In the genomic region with DNA sequence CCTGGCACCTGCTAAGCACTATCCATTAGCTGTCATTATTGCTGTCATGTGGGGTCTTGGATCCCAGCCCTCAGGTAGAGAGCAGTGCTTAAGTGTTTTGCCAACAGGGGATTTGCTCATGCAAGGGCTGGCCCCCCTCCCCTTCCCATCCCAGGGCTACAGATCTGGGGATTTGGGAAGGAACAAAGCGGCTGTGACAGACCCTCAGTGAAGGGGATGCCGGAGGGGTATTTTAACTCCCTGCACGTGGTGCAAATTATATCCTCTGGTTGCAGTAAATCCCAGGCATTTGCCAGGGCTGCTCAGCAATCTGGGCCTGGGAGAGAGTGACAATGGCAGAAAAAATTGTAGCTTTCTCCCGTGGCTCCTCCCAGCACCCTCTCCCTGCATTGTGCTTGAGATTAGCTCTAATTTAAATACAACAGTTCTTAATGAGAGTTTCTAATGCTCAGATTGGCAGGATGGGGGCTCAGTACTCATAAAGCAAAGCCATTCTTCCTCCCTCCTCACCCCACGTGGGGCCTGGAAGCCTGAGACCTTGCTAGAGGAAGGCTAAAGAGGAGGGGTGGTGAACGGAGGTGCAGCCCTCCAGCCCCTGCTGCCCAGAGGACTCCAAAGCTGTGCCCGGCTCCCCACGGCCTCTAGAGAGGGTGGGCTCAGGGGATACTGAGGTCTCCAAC, we compare ENCODE assay signal across 30 cellular contexts.
DNase-seq lines count a peak whose midpoint lies in the region; ATAC-seq and TF ChIP-seq lines count a peak whose summit lies in the region.
"Had no signal": no experiment of that assay in that cellular context is flagged by ENCODE, and none has a peak within 500 bp of the region (broad histone marks: within the 10 kb centered on the region; RNA-seq: fewer than 3 reads in every experiment).

No MANE protein-coding gene starts in this region.

- H4K91ac ChIP-seq in mesenchymal stem cell (ENCODE audit: low read length), result no peak overlapping the region

- peaks cover 50% of the 10 kb centered on the region for H3K4me1 Mint-ChIP-seq in endodermal cell
- peaks cover 7% of the 10 kb centered on the region for H3K4me1 Mint-ChIP-seq in activated T-cell treated with anti-CD3 and anti-CD28 coated beads, Interleukin-2, amount 50 U/mL, for 24 hours (ENCODE audit: low read depth)
- no peaks in the 10 kb centered on the region for H3K4me1 Mint-ChIP-seq in activated naive CD8-positive, alpha-beta T cell treated with anti-CD3 and anti-CD28 coated beads, Interleukin-2, amount 50 U/mL, for 24 hours
- H3K4me1 Mint-ChIP-seq in activated naive CD4-positive, alpha-beta T cell treated with anti-CD3 and anti-CD28 coated beads, Interleukin-2, amount 10 ng/mL, durations not matched to agents 7 days and 5 days, result peaks cover 15% of the 10 kb centered on the region

- H3K23ac ChIP-seq in mesenchymal stem cell (ENCODE audit: low read length in 2 of 2), result no peak overlapping the region

- H3K27ac ChIP-seq in endodermal cell (ENCODE audit: low read depth, low read length) (no peak overlapping the region), mesenchymal stem cell (ENCODE audit: low read length, poor library complexity, severe bottlenecking) (no peak overlapping the region)
- H3K27ac ChIP-seq: A549, heart left ventricle, sigmoid colon, suprapubic skin had no signal

- H3K27ac Mint-ChIP-seq in endodermal cell, result no peak overlapping the region
- H3K27ac Mint-ChIP-seq in activated T-cell treated with anti-CD3 and anti-CD28 coated beads, Interleukin-2, amount 50 U/mL, for 24 hours, result no peak overlapping the region
- H3K27ac Mint-ChIP-seq in activated naive CD8-positive, alpha-beta T cell treated with anti-CD3 and anti-CD28 coated beads, Interleukin-2, amount 50 U/mL, for 24 hours, result no peak overlapping the region
- no peak overlapping the region for H3K27ac Mint-ChIP-seq in activated naive CD4-positive, alpha-beta T cell treated with anti-CD3 and anti-CD28 coated beads, Interleukin-2, amount 10 ng/mL, durations not matched to agents 7 days and 5 days
- H3K27ac Mint-ChIP-seq: activated CD4-positive, alpha-beta memory T cell treated with anti-CD3 and anti-CD28 coated beads for 36 hours; activated naive CD4-positive, alpha-beta T cell treated with anti-CD3 and anti-CD28 coated beads for 36 hours; mesothelial cell of epicardium; T-helper 17 cell had no signal

- DNase-seq in DMS79 treated with DMSO at 0.1 percent for 48 hours (lab: John Stamatoyannopoulos, UW) (peak; percentile 77), NCI-H2029 (lab: John Stamatoyannopoulos, UW) (peak; percentile 46), NCI-H82 treated with DMSO at 0.1 percent for 48 hours (lab: John Stamatoyannopoulos, UW; ENCODE audit: unreplicated experiment) (peak; percentile 71), endodermal cell (peak; percentile 72), mesenchymal stem cell (no peak)
- no peak for DNase-seq in activated T-cell treated with anti-CD3 and anti-CD28 coated beads, Interleukin-2, amount 50 U/mL, for 24 hours
- DNase-seq in activated naive CD8-positive, alpha-beta T cell treated with anti-CD3 and anti-CD28 coated beads, Interleukin-2, amount 50 U/mL, for 24 hours, result no peak
- no peak for DNase-seq in activated naive CD4-positive, alpha-beta T cell treated with anti-CD3 and anti-CD28 coated beads, Interleukin-2, amount 10 ng/mL, durations not matched to agents 7 days and 5 days
- DNase-seq: activated CD4-positive, alpha-beta memory T cell treated with anti-CD3 and anti-CD28 coated beads for 36 hours; activated CD4-positive, alpha-beta T cell treated with anti-CD3 and anti-CD28 coated beads for 1 hour; activated naive CD4-positive, alpha-beta T cell treated with anti-CD3 and anti-CD28 coated beads for 36 hours; amniotic stem cell; Calu3; CD4-positive, CD25-positive, alpha-beta regulatory T cell; foreskin melanocyte; heart left ventricle; kidney; left ventricle myocardium superior; NCI-H2171; NCI-H510A treated with DMSO at 0.1 percent for 48 hours; occipital lobe; Right ventricle myocardium superior; sigmoid colon; stimulated activated CD4-positive, alpha-beta T cell treated with anti-CD3 and anti-CD28 coated beads, Interleukin-4, amount 100 ng/mL, for 4 hours; T-helper 17 cell had no signal

- no peak for TF ChIP-seq CTCF in endodermal cell (conservative IDR thresholded peaks at IDR 0.05)

- H3K4me3 Mint-ChIP-seq in endodermal cell, result no peak overlapping the region
- no peak overlapping the region for H3K4me3 Mint-ChIP-seq in activated T-cell treated with anti-CD3 and anti-CD28 coated beads, Interleukin-2, amount 50 U/mL, for 24 hours
- H3K4me3 Mint-ChIP-seq in activated naive CD8-positive, alpha-beta T cell treated with anti-CD3 and anti-CD28 coated beads, Interleukin-2, amount 50 U/mL, for 24 hours, result no peak overlapping the region
- H3K4me3 Mint-ChIP-seq in activated naive CD4-positive, alpha-beta T cell treated with anti-CD3 and anti-CD28 coated beads, Interleukin-2, amount 10 ng/mL, durations not matched to agents 7 days and 5 days, result no peak overlapping the region
- H3K4me3 Mint-ChIP-seq: activated CD4-positive, alpha-beta memory T cell treated with anti-CD3 and anti-CD28 coated beads for 36 hours; activated naive CD4-positive, alpha-beta T cell treated with anti-CD3 and anti-CD28 coated beads for 36 hours; CD4-positive, CD25-positive, alpha-beta regulatory T cell; mesothelial cell of epicardium; T-helper 17 cell had no signal

- H2AK5ac ChIP-seq in mesenchymal stem cell (ENCODE audit: low read length, severe bottlenecking), result no peak overlapping the region

- H3K9me3 ChIP-seq in endodermal cell (ENCODE audit: control insufficient read depth, low read length) (no peaks in the 10 kb centered on the region), mesenchymal stem cell (ENCODE audit: control insufficient read depth, low read length) (no peaks in the 10 kb centered on the region)
- H3K9me3 ChIP-seq: A549, heart left ventricle, sigmoid colon, suprapubic skin had no signal

- no peak overlapping the region for H3K18ac ChIP-seq in mesenchymal stem cell (ENCODE audit: low read depth in 1 of 2, low read length in 2 of 2)

- CTCF ChIA-PET in activated naive CD4-positive, alpha-beta T cell treated with anti-CD3 and anti-CD28 coated beads, Interleukin-2, amount 10 ng/mL, durations not matched to agents 7 days and 5 days (lab: Charles Lee), result interaction anchor here (1.5 to 1.6 kb wide), 2 partner anchors 19 to 53 kb away, joined by 5 to 9 read pairs; no protein-coding TSS in a partner anchor

- ATAC-seq in activated naive CD8-positive, alpha-beta T cell treated with anti-CD3 and anti-CD28 coated beads, Interleukin-2, amount 50 U/mL, for 24 hours, result no peak
- ATAC-seq: A549, heart left ventricle, left ventricle myocardium superior, Panc1, SK-N-SH treated with all-trans-retinoic acid at 6 μM for 48 hours, T-helper 17 cell had no signal

- peaks cover 39% of the 10 kb centered on the region for H3K4me1 ChIP-seq in endodermal cell (ENCODE audit: control insufficient read depth, insufficient read depth, low read length)
- H3K4me1 ChIP-seq in mesenchymal stem cell (ENCODE audit: control insufficient read depth, insufficient read depth, low read depth, low read length), result peaks cover 4% of the 10 kb centered on the region
- H3K4me1 ChIP-seq: A549 had no signal

- no peaks in the 10 kb centered on the region for H3K9me3 Mint-ChIP-seq in endodermal cell
- H3K9me3 Mint-ChIP-seq in activated T-cell treated with anti-CD3 and anti-CD28 coated beads, Interleukin-2, amount 50 U/mL, for 24 hours, result no peaks in the 10 kb centered on the region
- no peaks in the 10 kb centered on the region for H3K9me3 Mint-ChIP-seq in activated naive CD8-positive, alpha-beta T cell treated with anti-CD3 and anti-CD28 coated beads, Interleukin-2, amount 50 U/mL, for 24 hours
- H3K9me3 Mint-ChIP-seq in activated naive CD4-positive, alpha-beta T cell treated with anti-CD3 and anti-CD28 coated beads, Interleukin-2, amount 10 ng/mL, durations not matched to agents 7 days and 5 days, result no peaks in the 10 kb centered on the region
- H3K9me3 Mint-ChIP-seq: activated CD4-positive, alpha-beta memory T cell treated with anti-CD3 and anti-CD28 coated beads for 36 hours; activated naive CD4-positive, alpha-beta T cell treated with anti-CD3 and anti-CD28 coated beads for 36 hours; mesothelial cell of epicardium had no signal

- no peak overlapping the region for H2BK12ac ChIP-seq in mesenchymal stem cell (ENCODE audit: low read length in 2 of 2)

- H3K4me3 ChIP-seq in endodermal cell (ENCODE audit: low read length) (no peak overlapping the region), mesenchymal stem cell (ENCODE audit: insufficient read depth in 1 of 2, low read depth in 1 of 2, low read length in 2 of 2) (no peak overlapping the region)
- H3K4me3 ChIP-seq: A549, heart left ventricle, sigmoid colon, suprapubic skin had no signal

- no peak overlapping the region for H3K14ac ChIP-seq in mesenchymal stem cell (ENCODE audit: low read length in 2 of 2)

- WGBS in endodermal cell (ENCODE audit: insufficient coverage in 1 of 2, insufficient read length in 1 of 2), 2 experiments, result 52 to 55% methylated on average over 2 to 8 of the region's 8 CpGs
- 91% methylated on average over 6 of the region's 8 CpGs for WGBS in mesenchymal stem cell

- H3K27me3 ChIP-seq in endodermal cell (ENCODE audit: control insufficient read depth, insufficient read depth, low read length, poor library complexity, severe bottlenecking) (no peaks in the 10 kb centered on the region), mesenchymal stem cell (ENCODE audit: control insufficient read depth in 1 of 2, insufficient read depth in 1 of 2, low read length in 2 of 2) (no peaks in the 10 kb centered on the region)
- H3K27me3 ChIP-seq: heart left ventricle, sigmoid colon, suprapubic skin had no signal

- no peak overlapping the region for H2BK15ac ChIP-seq in mesenchymal stem cell (ENCODE audit: low read depth, poor library complexity, severe bottlenecking)

- H3K79me1 ChIP-seq in mesenchymal stem cell (replicated peaks; ENCODE audit: low read length, poor library complexity, severe bottlenecking), result no peaks in the 10 kb centered on the region

- H2BK120ac ChIP-seq in mesenchymal stem cell (ENCODE audit: low read depth, low read length), result no peak overlapping the region

- no peak overlapping the region for H2AFZ ChIP-seq in mesenchymal stem cell (ENCODE audit: low read depth, low read length)

- peaks cover 81% of the 10 kb centered on the region for H3K36me3 Mint-ChIP-seq in endodermal cell (ENCODE audit: low read depth)
- no peaks in the 10 kb centered on the region for H3K36me3 Mint-ChIP-seq in activated T-cell treated with anti-CD3 and anti-CD28 coated beads, Interleukin-2, amount 50 U/mL, for 24 hours (ENCODE audit: low read depth)
- no peaks in the 10 kb centered on the region for H3K36me3 Mint-ChIP-seq in activated naive CD8-positive, alpha-beta T cell treated with anti-CD3 and anti-CD28 coated beads, Interleukin-2, amount 50 U/mL, for 24 hours (ENCODE audit: low read depth)
- H3K36me3 Mint-ChIP-seq in activated naive CD4-positive, alpha-beta T cell treated with anti-CD3 and anti-CD28 coated beads, Interleukin-2, amount 10 ng/mL, durations not matched to agents 7 days and 5 days, result no peaks in the 10 kb centered on the region
- H3K36me3 Mint-ChIP-seq: activated CD4-positive, alpha-beta memory T cell treated with anti-CD3 and anti-CD28 coated beads for 36 hours; CD4-positive, CD25-positive, alpha-beta regulatory T cell had no signal

- no peak overlapping the region for H2BK5ac ChIP-seq in mesenchymal stem cell (ENCODE audit: low read depth, low read length, poor library complexity, severe bottlenecking)

- no peaks in the 10 kb centered on the region for H3K27me3 Mint-ChIP-seq in endodermal cell (ENCODE audit: insufficient read depth)
- peaks cover 16% of the 10 kb centered on the region for H3K27me3 Mint-ChIP-seq in activated T-cell treated with anti-CD3 and anti-CD28 coated beads, Interleukin-2, amount 50 U/mL, for 24 hours
- H3K27me3 Mint-ChIP-seq in activated naive CD8-positive, alpha-beta T cell treated with anti-CD3 and anti-CD28 coated beads, Interleukin-2, amount 50 U/mL, for 24 hours, result no peaks in the 10 kb centered on the region
- peaks cover 39% of the 10 kb centered on the region for H3K27me3 Mint-ChIP-seq in activated naive CD4-positive, alpha-beta T cell treated with anti-CD3 and anti-CD28 coated beads, Interleukin-2, amount 10 ng/mL, durations not matched to agents 7 days and 5 days
- H3K27me3 Mint-ChIP-seq: activated CD4-positive, alpha-beta memory T cell treated with anti-CD3 and anti-CD28 coated beads for 36 hours had no signal

- no peak overlapping the region for H4K8ac ChIP-seq in mesenchymal stem cell (ENCODE audit: low read length)

- H3K4me2 ChIP-seq in mesenchymal stem cell (ENCODE audit: low read length, poor library complexity, severe bottlenecking), result no peak overlapping the region
- H3K4me2 ChIP-seq: A549 had no signal

- H3K9ac ChIP-seq in endodermal cell (ENCODE audit: extremely low read depth, low read length, poor library complexity, severe bottlenecking) (no peak overlapping the region), mesenchymal stem cell (ENCODE audit: low read length) (no peak overlapping the region)

- H3K36me3 ChIP-seq in endodermal cell (ENCODE audit: control insufficient read depth, insufficient read depth, low read length) (peaks cover 97% of the 10 kb centered on the region), mesenchymal stem cell (ENCODE audit: control insufficient read depth in 1 of 2, insufficient read depth in 2 of 2, low read depth in 1 of 2, low read length in 2 of 2) (peaks cover 6 to 28% of the 10 kb centered on the region in 2 experiments)

- H3K4ac ChIP-seq in mesenchymal stem cell (ENCODE audit: low read depth in 1 of 2, low read length in 2 of 2), result no peak overlapping the region

Comparison
In these comparisons a context has a peak if more than half of its experiments do, and no peak if none do; other contexts are left out.
1. DNase-seq: peak in DMS79 treated with DMSO at 0.1 percent for 48 hours (single experiment), NCI-H2029 (single experiment), NCI-H82 treated with DMSO at 0.1 percent for 48 hours (single experiment) and endodermal cell (single experiment); none in activated T-cell treated with anti-CD3 and anti-CD28 coated beads, Interleukin-2, amount 50 U/mL, for 24 hours (single experiment), activated naive CD8-positive, alpha-beta T cell treated with anti-CD3 and anti-CD28 coated beads, Interleukin-2, amount 50 U/mL, for 24 hours (single experiment), activated naive CD4-positive, alpha-beta T cell treated with anti-CD3 and anti-CD28 coated beads, Interleukin-2, amount 10 ng/mL, durations not matched to agents 7 days and 5 days (single experiment) and mesenchymal stem cell (single experiment).